Comparison of ENCODE assay signal across 18 cellular contexts in genomic region chr9:105148328-105149006, GRCh38.
DNase-seq lines count a peak whose midpoint lies in the region; ATAC-seq and TF ChIP-seq lines count a peak whose summit lies in the region.
"Had no signal": no experiment of that assay in that cellular context is flagged by ENCODE, and none has a peak within 500 bp of the region (broad histone marks: within the 10 kb centered on the region; RNA-seq: fewer than 3 reads in every experiment).

No MANE protein-coding gene starts in this region.

- no peak overlapping the region for H3K27ac Mint-ChIP-seq in endodermal cell
- H3K27ac Mint-ChIP-seq in MCF 10A (ENCODE audit: low read depth, unreplicated experiment) = no peak overlapping the region
- H3K27ac Mint-ChIP-seq: activated T-helper 1 cell treated with anti-CD3 and anti-CD28 coated beads, Interleukin-12 subunit alpha, Interleukin-12 subunit beta, Interleukin-2, Interleukin-4 antibody, amounts not matched to agents 30 ng/mL and 10 ng/mL and 1 ng/mL, durations not matched to agents 14 hours and 24 hours and 36 hours had no signal

- no TSS peak for BruUV-seq in MCF 10A (replicated peaks; lab: Mats Ljungman, UMichigan)

- H3K4me3 ChIP-seq in endodermal cell (ENCODE audit: low read length) = no peak overlapping the region
- H3K4me3 ChIP-seq in osteoblast (ENCODE audit: insufficient read depth, low read length) = no peak overlapping the region
- H3K4me3 ChIP-seq: colonic mucosa, esophagus squamous epithelium, lung had no signal

- H3K79me2 ChIP-seq in osteoblast (ENCODE audit: insufficient read depth, low read length) = no peaks in the 10 kb centered on the region

- H3K9ac ChIP-seq in endodermal cell (ENCODE audit: extremely low read depth, low read length, poor library complexity, severe bottlenecking) = no peak overlapping the region

- no peak overlapping the region for H3K4me3 Mint-ChIP-seq in endodermal cell
- H3K4me3 Mint-ChIP-seq in MCF 10A (ENCODE audit: unreplicated experiment) = no peak overlapping the region
- H3K4me3 Mint-ChIP-seq: activated T-helper 1 cell treated with anti-CD3 and anti-CD28 coated beads, Interleukin-12 subunit alpha, Interleukin-12 subunit beta, Interleukin-2, Interleukin-4 antibody, amounts not matched to agents 30 ng/mL and 10 ng/mL and 1 ng/mL, durations not matched to agents 14 hours and 24 hours and 36 hours had no signal

- H3K4me2 ChIP-seq in osteoblast (ENCODE audit: insufficient read depth, low read length) = no peak overlapping the region

- H3K36me3 Mint-ChIP-seq in endodermal cell (ENCODE audit: low read depth) (no peaks in the 10 kb centered on the region), MCF 10A (ENCODE audit: insufficient read depth, unreplicated experiment) (no peaks in the 10 kb centered on the region)

- POLR2A ChIA-PET in MCF 10A (lab: Yijun Ruan, JAX) = interaction anchor here (0.7 kb wide), 1 partner anchor 881 kb away, joined by 3 read pairs; no protein-coding TSS in a partner anchor

- no peaks in the 10 kb centered on the region for H4K20me1 ChIP-seq in osteoblast (ENCODE audit: insufficient read depth, low read length)

- no peaks in the 10 kb centered on the region for H3K4me1 ChIP-seq in endodermal cell (ENCODE audit: control insufficient read depth, insufficient read depth, low read length)
- peaks cover 10% of the 10 kb centered on the region for H3K4me1 ChIP-seq in osteoblast (ENCODE audit: insufficient read depth, low read length)
- H3K4me1 ChIP-seq: colonic mucosa had no signal

- TF ChIP-seq CTCF in endodermal cell (conservative IDR thresholded peaks at IDR 0.05) (peak; percentile 66), osteoblast (IDR thresholded peaks at IDR 0.05; ENCODE audit: extremely low read depth, low read depth, low read length) (peak; percentile 20), MCF 10A (IDR thresholded peaks at IDR 0.05; ENCODE audit: unreplicated experiment) (no peak)

- no peaks in the 10 kb centered on the region for H3K27me3 ChIP-seq in endodermal cell (ENCODE audit: control insufficient read depth, insufficient read depth, low read length, poor library complexity, severe bottlenecking)
- no peaks in the 10 kb centered on the region for H3K27me3 ChIP-seq in osteoblast (ENCODE audit: insufficient read depth, low read length)
- H3K27me3 ChIP-seq: colonic mucosa, esophagus squamous epithelium had no signal

- WGBS in endodermal cell (ENCODE audit: insufficient coverage in 1 of 2, insufficient read length in 1 of 2), 2 experiments = 20 to 58% methylated on average over 1 of the region's 1 CpG

- intact Hi-C loops in MCF 10A (cut with micrococcal nuclease) = no loop called here

- peak overlapping the region; percentile 53 for H2AFZ ChIP-seq in osteoblast (ENCODE audit: low read length)

- DNase-seq in NCI-H748 (lab: John Stamatoyannopoulos, UW; ENCODE audit: unreplicated experiment) = peak; percentile 24
- DNase-seq in NCI-H748 treated with DMSO at 0.1 percent for 48 hours (lab: John Stamatoyannopoulos, UW) = no peak
- DNase-seq in RPMI8226 = peak; percentile 12
- DNase-seq in endodermal cell = peak; percentile 83
- DNase-seq in osteoblast (ENCODE audit: insufficient read length, low spot score, missing footprints) = no peak
- DNase-seq in AG08395 (ENCODE audit: low spot score) = no peak
- DNase-seq in MCF 10A (ENCODE audit: unreplicated experiment) = no peak
- DNase-seq: 8988T; activated CD4-positive, alpha-beta T cell treated with anti-CD3 and anti-CD28 coated beads, Interleukin-2, amount 50 U/mL, for 4 hours; colonic mucosa; COR-L47; esophagus squamous epithelium; NCI-H1436; NCI-H510A treated with DMSO at 0.1 percent for 48 hours; stimulated activated naive CD4-positive, alpha-beta T cell treated with Interleukin-2 at 50 U/mL for 16 hours had no signal

- H3K9me3 Mint-ChIP-seq in endodermal cell (no peaks in the 10 kb centered on the region), MCF 10A (ENCODE audit: unreplicated experiment) (no peaks in the 10 kb centered on the region)
- H3K9me3 Mint-ChIP-seq: activated T-helper 1 cell treated with anti-CD3 and anti-CD28 coated beads, Interleukin-12 subunit alpha, Interleukin-12 subunit beta, Interleukin-2, Interleukin-4 antibody, amounts not matched to agents 30 ng/mL and 10 ng/mL and 1 ng/mL, durations not matched to agents 14 hours and 24 hours and 36 hours had no signal

- no peak overlapping the region for H3K27ac ChIP-seq in endodermal cell (ENCODE audit: low read depth, low read length)
- no peak overlapping the region for H3K27ac ChIP-seq in osteoblast (ENCODE audit: low read depth, low read length)
- H3K27ac ChIP-seq: colonic mucosa, esophagus squamous epithelium had no signal

- no peaks in the 10 kb centered on the region for H3K9me3 ChIP-seq in endodermal cell (ENCODE audit: control insufficient read depth, low read length)
- no peaks in the 10 kb centered on the region for H3K9me3 ChIP-seq in osteoblast (ENCODE audit: low read depth, low read length)
- H3K9me3 ChIP-seq: colonic mucosa, esophagus squamous epithelium had no signal

- no peak for ATAC-seq in HG02588 (IDR thresholded peaks at IDR 0.05; ENCODE audit: unreplicated experiment)

- no peaks in the 10 kb centered on the region for H3K36me3 ChIP-seq in endodermal cell (ENCODE audit: control insufficient read depth, insufficient read depth, low read length)
- no peaks in the 10 kb centered on the region for H3K36me3 ChIP-seq in osteoblast (ENCODE audit: insufficient read depth, low read length)
- H3K36me3 ChIP-seq: colonic mucosa, esophagus squamous epithelium had no signal

- CTCF ChIA-PET in MCF 10A (lab: Yijun Ruan, JAX) = interaction anchor here (0.5 to 11.0 kb wide), 4 partner anchors 30 to 285 kb away, joined by 3 to 59 read pairs (median 3); no protein-coding TSS in a partner anchor

- H3K27me3 Mint-ChIP-seq in endodermal cell (ENCODE audit: insufficient read depth) = no peaks in the 10 kb centered on the region
- no peaks in the 10 kb centered on the region for H3K27me3 Mint-ChIP-seq in MCF 10A (ENCODE audit: insufficient read depth, unreplicated experiment)

- H3K4me1 Mint-ChIP-seq in endodermal cell = peaks cover 15% of the 10 kb centered on the region
- H3K4me1 Mint-ChIP-seq in MCF 10A (ENCODE audit: insufficient read depth, unreplicated experiment) = peaks cover 14% of the 10 kb centered on the region

Comparison
In these comparisons a context has a peak if more than half of its experiments do, and no peak if none do; other contexts are left out.
1. DNase-seq: peak in NCI-H748 (single experiment), RPMI8226 (single experiment) and endodermal cell (single experiment); none in NCI-H748 treated with DMSO at 0.1 percent for 48 hours (single experiment), osteoblast (single experiment), AG08395 (single experiment) and MCF 10A (single experiment).